1 cellular context compared by ENCODE assay signal in genomic region chr1:923991-924618, GRCh38.
A peak's percentile ranks its signal among the peaks of the same experiment; 100 is the strongest.
TF ChIP-seq lines count a peak whose summit lies in the region.

No MANE protein-coding gene starts in this region.

TF ChIP-seq in H1, 55 proteins besides CTCF, POLR2A, EP300 and RAD21:
- TF ChIP-seq E2F6 (IDR thresholded peaks at IDR 0.05) (no peak), FOSL1 (IDR thresholded peaks at IDR 0.05; ENCODE audit: insufficient read depth, low read depth, low read length) (no peak), JUN (IDR thresholded peaks at IDR 0.05; ENCODE audit: low read depth, low read length) (no peak), CBX5 (IDR thresholded peaks at IDR 0.05; ENCODE audit: low read depth, low read length) (no peak), ASH2L (IDR thresholded peaks at IDR 0.05; ENCODE audit: low read length) (no peak), SP1 (IDR thresholded peaks at IDR 0.05; ENCODE audit: low read depth, low read length) (no peak), KDM4A (IDR thresholded peaks at IDR 0.05; ENCODE audit: low read depth, low read length, severe bottlenecking) (peak; percentile 49), RBBP5 (IDR thresholded peaks at IDR 0.05; ENCODE audit: borderline replicate concordance, low read depth, low read length) (no peak)
